In genomic region chr17:64083093-64083492, GRCh38 we compare ENCODE assay signal across 14 cellular contexts. TPM values are rescaled to one million over a fixed set of nuclear protein-coding genes. Genes with fewer than 3 reads are reported as not detected.
DNase-seq lines count a peak whose midpoint lies in the region; ATAC-seq, FAIRE-seq and TF ChIP-seq lines count a peak whose summit lies in the region.
"Had no signal": no experiment of that assay in that cellular context is flagged by ENCODE, and none has a peak within 500 bp of the region (broad histone marks: within the 10 kb centered on the region; RNA-seq: fewer than 3 reads in every experiment).

No MANE protein-coding gene starts in this region.

- H3K36me3 ChIP-seq in SK-N-SH (replicated peaks in 1 of 2; ENCODE audit: control insufficient read depth in 1 of 2, insufficient read depth in 2 of 2, low read length in 1 of 2) (peaks cover 0 to 2% of the 10 kb centered on the region in 2 experiments), OCI-LY7 (ENCODE audit: insufficient read depth, low read length) (peaks cover 24% of the 10 kb centered on the region), small intestine (ENCODE audit: control insufficient read depth in 2 of 2, insufficient read depth in 2 of 2, low read length in 2 of 2) (peaks cover 4 to 8% of the 10 kb centered on the region in 2 donors)

- TF ChIP-seq CTCF in SK-N-SH (IDR thresholded peaks at IDR 0.05) = no peak
- no peak for TF ChIP-seq CTCF in OCI-LY7 (conservative IDR thresholded peaks at IDR 0.05; ENCODE audit: low read length)
- no peak for TF ChIP-seq CTCF in endothelial cell (IDR thresholded peaks at IDR 0.05; ENCODE audit: unreplicated experiment)

- H4K20me1 ChIP-seq in SK-N-SH (ENCODE audit: insufficient read depth) (no peaks in the 10 kb centered on the region), OCI-LY7 (ENCODE audit: insufficient read depth, low read length) (no peaks in the 10 kb centered on the region)

- H3F3A ChIP-seq in SK-N-SH (replicated peaks; ENCODE audit: insufficient read depth) = no peaks in the 10 kb centered on the region

- TF ChIP-seq RAD21 in SK-N-SH (IDR thresholded peaks at IDR 0.05; ENCODE audit: low read length) = no peak

- peaks cover 8% of the 10 kb centered on the region for H3K36me3 Mint-ChIP-seq in endothelial cell (ENCODE audit: low read depth, unreplicated experiment)

- no TSS peak for BruUV-seq in OCI-LY7 (replicated peaks; lab: Mats Ljungman, UMichigan)

- H3K4me1 Mint-ChIP-seq in endothelial cell (ENCODE audit: unreplicated experiment) = peaks cover 8% of the 10 kb centered on the region

- 0 out of 2 replicates have a peak overlapping the region, but pooled peaks have one; percentile 1 for H3K4me2 ChIP-seq in SK-N-SH
- H3K4me2 ChIP-seq in OCI-LY7 (ENCODE audit: low read length) = peak overlapping the region; percentile 62

- CTCF ChIA-PET in SK-N-SH (lab: Yijun Ruan, JAX) = interaction anchor here (0.6 to 7.1 kb wide), 7 partner anchors 8 to 171 kb away, joined by 3 to 74 read pairs (median 5); partner anchors contain the start of gene ERN1
- CTCF ChIA-PET in OCI-LY7 (lab: Charles Lee; ENCODE audit: unreplicated experiment) = no interaction called here

- H3K4me3 Mint-ChIP-seq in endothelial cell (ENCODE audit: unreplicated experiment) = no peak overlapping the region

- H3K27ac ChIP-seq in SK-N-SH (ENCODE audit: low read depth in 2 of 2, low read length in 1 of 2) (peak overlapping the region in 1 of 2 experiments; percentile 87; a peak in 2 of 4 replicates), OCI-LY7 (ENCODE audit: low read depth, low read length, poor library complexity, severe bottlenecking) (peak overlapping the region; percentile 62), small intestine (ENCODE audit: low read depth in 1 of 2, low read length in 1 of 2) (peak overlapping the region; percentile 62 to 96)

- no peaks in the 10 kb centered on the region for H3K79me2 ChIP-seq in SK-N-SH (ENCODE audit: insufficient read depth)
- H3K79me2 ChIP-seq in OCI-LY7 (ENCODE audit: insufficient read depth, low read depth, low read length) = peaks cover 10% of the 10 kb centered on the region; the same call in 1 of the 2 replicates

- H3K4me3 ChIP-seq in SK-N-SH (ENCODE audit: low read depth in 2 of 2, low read length in 1 of 2) (no peak overlapping the region), OCI-LY7 (ENCODE audit: low read depth, low read length, poor library complexity, severe bottlenecking) (no peak overlapping the region), small intestine (ENCODE audit: low read depth in 1 of 2, low read length in 2 of 2) (no peak overlapping the region)

- TF ChIP-seq EP300 in SK-N-SH (IDR thresholded peaks at IDR 0.05; ENCODE audit: borderline replicate concordance in 1 of 2, low read depth in 1 of 2, low read length in 1 of 2) = no peak

- no peak overlapping the region for H3K9ac ChIP-seq in SK-N-SH

- POLR2A ChIA-PET in SK-N-SH (lab: Yijun Ruan, JAX) (interaction anchor here (1.8 to 1.9 kb wide), 2 partner anchors 46 to 63 kb away, joined by 7 to 12 read pairs; no protein-coding TSS in a partner anchor), OCI-LY7 (lab: Charles Lee) (interaction anchor here (0.6 to 2.5 kb wide), 7 partner anchors 9 to 63 kb away, joined by 3 to 10 read pairs (median 5); partner anchors contain the start of gene ERN1)

- H3K27me3 Mint-ChIP-seq in endothelial cell (ENCODE audit: unreplicated experiment) = no peaks in the 10 kb centered on the region

- no peak for ATAC-seq in SK-N-SH treated with all-trans-retinoic acid at 6 μM for 48 hours
- ATAC-seq in HG03135 (IDR thresholded peaks at IDR 0.05; ENCODE audit: unreplicated experiment) = no peak

- WGBS in SK-N-SH (ENCODE audit: low lambda C conversion rate) = 82% methylated on average over 3 of the region's 3 CpGs
- 19 to 54% (median 39%) methylated on average over 3 of the region's 3 CpGs for WGBS in small intestine, 3 donors

- no peaks in the 10 kb centered on the region for H3K9me2 ChIP-seq in SK-N-SH
- no peaks in the 10 kb centered on the region for H3K9me2 ChIP-seq in OCI-LY7 (ENCODE audit: insufficient read depth, low read length)

- no peak for FAIRE-seq in small intestine (lab: Jason Lieb, UNC)
- FAIRE-seq: A204.1 had no signal

- DNase-seq in SK-N-SH (no peak), OCI-LY7 (ENCODE audit: low spot score) (no peak), endothelial cell (ENCODE audit: low spot score) (no peak), small intestine (no peak), NK-92 (lab: John Stamatoyannopoulos, UW; ENCODE audit: unreplicated experiment) (no peak), HuH-7.5 (ENCODE audit: low spot score) (no peak)
- DNase-seq: activated CD4-positive, alpha-beta T cell treated with anti-CD3 and anti-CD28 coated beads for 48 hours; activated effector memory CD4-positive, alpha-beta T cell treated with Interleukin-2 at 50 U/mL for 16 hours; islet precursor cell; NCI-H2171 treated with DMSO at 0.1 percent for 48 hours; right cardiac atrium had no signal

- peak overlapping the region; percentile 93 for H3K27ac Mint-ChIP-seq in endothelial cell (ENCODE audit: unreplicated experiment)

- H3K9me3 ChIP-seq in SK-N-SH (no peaks in the 10 kb centered on the region), OCI-LY7 (ENCODE audit: low read length) (no peaks in the 10 kb centered on the region), small intestine (ENCODE audit: control insufficient read depth, low read depth) (no peaks in the 10 kb centered on the region)

- no peaks in the 10 kb centered on the region for H3K9me3 Mint-ChIP-seq in endothelial cell (ENCODE audit: unreplicated experiment)

- peaks cover 12 to 26% of the 10 kb centered on the region in 2 experiments for H3K4me1 ChIP-seq in SK-N-SH (ENCODE audit: control insufficient read depth in 1 of 2, insufficient read depth in 2 of 2, low read depth in 1 of 2, low read length in 1 of 2)
- H3K4me1 ChIP-seq in OCI-LY7 (ENCODE audit: insufficient read depth, low read length, poor library complexity, severe bottlenecking) = peaks cover 92% of the 10 kb centered on the region
- H3K4me1 ChIP-seq in small intestine (ENCODE audit: control insufficient read depth in 2 of 2, insufficient read depth in 1 of 2, low read depth in 1 of 2, low read length in 1 of 2) = peaks cover 20 to 50% of the 10 kb centered on the region in 2 donors

- no peak overlapping the region for H2AFZ ChIP-seq in SK-N-SH (ENCODE audit: low read depth)
- H2AFZ ChIP-seq in OCI-LY7 (ENCODE audit: low read length) = no peak overlapping the region; the same call in 1 of the 2 replicates

- intact Hi-C loops in OCI-LY7 (cut with micrococcal nuclease; ENCODE audit: unreplicated experiment) = no loop called here

- no peaks in the 10 kb centered on the region for H3K27me3 ChIP-seq in SK-N-SH (ENCODE audit: insufficient read depth)
- H3K27me3 ChIP-seq in small intestine (ENCODE audit: control insufficient read depth in 2 of 2, insufficient read depth in 2 of 2, low read length in 2 of 2) = no peaks in the 10 kb centered on the region

TF ChIP-seq in SK-N-SH, 30 proteins besides CTCF, POLR2A, EP300 and RAD21:
- TF ChIP-seq GABPA (IDR thresholded peaks at IDR 0.05; ENCODE audit: low read depth) = no peak
- no peak for TF ChIP-seq SMC3 (IDR thresholded peaks at IDR 0.05; ENCODE audit: low read depth, low read length)
- TF ChIP-seq EZH2phosphoT487 (IDR thresholded peaks at IDR 0.05; ENCODE audit: borderline replicate concordance, low read depth) = no peak
- no peak for TF ChIP-seq RXRA (IDR thresholded peaks at IDR 0.05; ENCODE audit: borderline replicate concordance, low read depth)
- no peak for TF ChIP-seq FOXJ3 (CRISPR knock-in tag; IDR thresholded peaks at IDR 0.05)
- TF ChIP-seq TEAD4 (IDR thresholded peaks at IDR 0.05; ENCODE audit: borderline replicate concordance, insufficient read depth) = no peak
- TF ChIP-seq USF2 (IDR thresholded peaks at IDR 0.05; ENCODE audit: borderline replicate concordance, low read depth, low read length) = no peak

TF ChIP-seq in SK-N-SH treated with all-trans-retinoic acid at 6 μM for 48 hours, 23 proteins besides CTCF, POLR2A, EP300 and RAD21 (continues in another document):
- no peak for TF ChIP-seq ZNF565 (CRISPR knock-in tag; conservative IDR thresholded peaks at IDR 0.05; ENCODE audit: low read depth)
- TF ChIP-seq OSR1 (CRISPR knock-in tag; IDR thresholded peaks at IDR 0.05) = no peak
- no peak for TF ChIP-seq TSHZ2 (CRISPR knock-in tag; IDR thresholded peaks at IDR 0.05)
- TF ChIP-seq GLIS3 (CRISPR knock-in tag; IDR thresholded peaks at IDR 0.05) = no peak
- TF ChIP-seq ZFP3 (CRISPR knock-in tag; IDR thresholded peaks at IDR 0.05) = no peak
- TF ChIP-seq ZNF8 (CRISPR knock-in tag; IDR thresholded peaks at IDR 0.05) = no peak
- TF ChIP-seq TCF4 (CRISPR knock-in tag; IDR thresholded peaks at IDR 0.05; ENCODE audit: borderline replicate concordance) = no peak

RNA-seq across cellular contexts. Expression of gene ERN1, which starts 46.9 kb away (rescaled TPM):
- polyA plus RNA-seq in SK-N-SH (2012; rRNA removed) = 6.9 and 7.3 TPM in 2 replicates
- 5.2 and 6.2 TPM in 2 replicates for polyA plus RNA-seq in SK-N-SH (2012; cell fraction: cytosol; rRNA removed)
- 11.4 and 12.2 TPM in 2 replicates for polyA plus RNA-seq in SK-N-SH (2012; cell fraction: nucleus; rRNA removed)
- 14.7 and 22.0 TPM in 2 replicates for total RNA-seq in OCI-LY7 (2014; rRNA removed; shearing (Covaris generic))
- total RNA-seq in OCI-LY7 (2022) = 65.6 and 70.3 TPM in 2 replicates
- total RNA-seq in endothelial cell (ENCODE audit: unreplicated experiment) = 16.7 TPM
- 10 to 100 TPM in 1 of 3 donors, 1 to 10 TPM in 2; 2.2 to 10.3 (median 2.7) TPM for polyA plus RNA-seq in small intestine
